28 cellular contexts compared by ENCODE assay signal in the genomic region with DNA sequence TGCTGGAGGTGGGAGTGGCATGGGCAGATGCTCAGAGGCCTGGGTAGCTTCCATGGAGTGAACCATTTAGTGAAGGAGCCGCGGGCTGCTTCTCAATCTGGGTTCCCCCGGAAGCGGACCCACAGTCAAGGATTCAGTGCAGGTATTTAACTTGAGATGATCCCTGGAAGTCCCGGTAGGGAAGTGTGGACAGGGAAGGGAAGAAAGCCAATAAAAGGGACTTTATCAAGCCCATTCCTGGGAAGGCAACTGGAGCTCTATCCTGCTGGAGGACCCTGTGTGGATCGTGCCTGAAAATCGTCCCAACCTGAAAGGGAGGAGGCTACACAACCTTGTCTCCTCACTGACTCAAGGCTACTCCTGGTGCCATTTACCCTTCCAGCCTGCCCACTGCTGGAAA.
"Had no signal": no experiment of that assay in that cellular context is flagged by ENCODE, and none has a peak within 500 bp of the region (broad histone marks: within the 10 kb centered on the region; RNA-seq: fewer than 3 reads in every experiment).

No MANE protein-coding gene starts in this region.

- H3K9me3 Mint-ChIP-seq: activated CD4-positive, alpha-beta T cell treated with anti-CD3 and anti-CD28 coated beads, Interleukin-2, amount 10 ng/mL, durations not matched to agents 24 days and 14 days; activated T-helper 2 cell treated with anti-CD3 and anti-CD28 coated beads, Interferon-gamma antibody, Interleukin-2, Interleukin-4, amounts not matched to agents 10 μg/mL and 5 μg/mL and 100 μg/mL, durations not matched to agents 14 hours and 24 hours and 36 hours; central memory CD8-positive, alpha-beta T cell; dendritic cell treated with granulocyte-macrophage colony-stimulating factor and Interleukin-4, amounts not matched to agents 40 ng/mL and 50 ng/mL, for 4 days; nephron had no signal

- H3K36me3 Mint-ChIP-seq: activated CD8-positive, alpha-beta memory T cell treated with anti-CD3 and anti-CD28 coated beads, Interleukin-2, amount 10 ng/mL, durations not matched to agents 7 days and 5 days had no signal

- H3K4me1 ChIP-seq: left ventricle myocardium inferior, pancreas, prostate gland, testis, transverse colon had no signal

- H3K27ac ChIP-seq: gastroesophageal sphincter, hepatocyte, left ventricle myocardium inferior, pancreas, prostate gland, sigmoid colon, testis, transverse colon, WERI-Rb-1 had no signal

- H3K27me3 Mint-ChIP-seq: activated CD4-positive, alpha-beta T cell treated with anti-CD3 and anti-CD28 coated beads, Interleukin-2, amount 10 ng/mL, durations not matched to agents 24 days and 14 days; activated CD8-positive, alpha-beta memory T cell treated with anti-CD3 and anti-CD28 coated beads, Interleukin-2, amount 10 ng/mL, durations not matched to agents 7 days and 5 days; activated naive CD8-positive, alpha-beta T cell; T-helper 17 cell had no signal

- H3K9me3 ChIP-seq: gastroesophageal sphincter, left ventricle myocardium inferior, pancreas, prostate gland, sigmoid colon, testis, transverse colon had no signal

- H3K36me3 ChIP-seq: gastroesophageal sphincter, left ventricle myocardium inferior, pancreas, prostate gland, sigmoid colon, transverse colon, WERI-Rb-1 had no signal

- H3K27me3 ChIP-seq: gastroesophageal sphincter, pancreas, sigmoid colon, testis, transverse colon had no signal

- H3K4me3 Mint-ChIP-seq: activated CD4-positive, alpha-beta T cell treated with anti-CD3 and anti-CD28 coated beads, Interleukin-2, amount 10 ng/mL, durations not matched to agents 24 days and 14 days; activated CD8-positive, alpha-beta memory T cell treated with anti-CD3 and anti-CD28 coated beads, Interleukin-2, amount 10 ng/mL, durations not matched to agents 7 days and 5 days; activated CD8-positive, alpha-beta T cell treated with anti-CD3 and anti-CD28 coated beads, Interleukin-2, amount 10 ng/mL, durations not matched to agents 7 days and 5 days; activated naive CD8-positive, alpha-beta T cell; central memory CD8-positive, alpha-beta T cell; dendritic cell treated with granulocyte-macrophage colony-stimulating factor and Interleukin-4, amounts not matched to agents 40 ng/mL and 50 ng/mL, for 4 days; nephron; T-helper 17 cell had no signal

- DNase-seq: activated CD4-positive, alpha-beta T cell treated with anti-CD3 and anti-CD28 coated beads, Interleukin-2, amount 10 ng/mL, durations not matched to agents 24 days and 14 days; activated CD4-positive, CD25-positive, alpha-beta regulatory T cell treated with anti-CD3 and anti-CD28 coated beads, Interleukin-2, amount 50 U/mL, for 72 hours; activated CD8-positive, alpha-beta memory T cell treated with anti-CD3 and anti-CD28 coated beads, Interleukin-2, amount 10 ng/mL, durations not matched to agents 7 days and 5 days; activated CD8-positive, alpha-beta T cell treated with anti-CD3 and anti-CD28 coated beads, Interleukin-2, amount 10 ng/mL, durations not matched to agents 7 days and 5 days; activated T-cell treated with anti-CD3 and anti-CD28 coated beads, Interleukin-2, amount 50 U/mL, for 48 hours; anterior cingulate cortex; islet precursor cell; left ventricle myocardium inferior; pancreas; sigmoid colon; small intestine; stimulated activated CD4-positive, alpha-beta T cell treated with anti-CD3 and anti-CD28 coated beads, Interleukin-4, amount 100 ng/mL, for 24 hours; stimulated activated CD8-positive, alpha-beta memory T cell treated with anti-CD3 and anti-CD28 coated beads, Interleukin-4, amount 100 ng/mL, for 48 hours; stimulated activated naive CD4-positive, alpha-beta T cell; T-helper 17 cell; T1000; testis; transverse colon; WERI-Rb-1 had no signal

- H3K4me3 ChIP-seq: gastroesophageal sphincter, hepatocyte, left ventricle myocardium inferior, lung, pancreas, prostate gland, sigmoid colon, testis, transverse colon had no signal

- H3K4me1 Mint-ChIP-seq: activated CD4-positive, alpha-beta T cell treated with anti-CD3 and anti-CD28 coated beads, Interleukin-2, amount 10 ng/mL, durations not matched to agents 24 days and 14 days; activated CD8-positive, alpha-beta memory T cell treated with anti-CD3 and anti-CD28 coated beads, Interleukin-2, amount 10 ng/mL, durations not matched to agents 7 days and 5 days; central memory CD8-positive, alpha-beta T cell; nephron had no signal

- H3K27ac Mint-ChIP-seq: activated CD4-positive, alpha-beta T cell treated with anti-CD3 and anti-CD28 coated beads, Interleukin-2, amount 10 ng/mL, durations not matched to agents 24 days and 14 days; activated CD8-positive, alpha-beta memory T cell treated with anti-CD3 and anti-CD28 coated beads, Interleukin-2, amount 10 ng/mL, durations not matched to agents 7 days and 5 days; activated CD8-positive, alpha-beta T cell treated with anti-CD3 and anti-CD28 coated beads, Interleukin-2, amount 10 ng/mL, durations not matched to agents 7 days and 5 days; activated naive CD8-positive, alpha-beta T cell; activated T-helper 2 cell treated with anti-CD3 and anti-CD28 coated beads, Interferon-gamma antibody, Interleukin-2, Interleukin-4, amounts not matched to agents 10 μg/mL and 5 μg/mL and 100 μg/mL, durations not matched to agents 14 hours and 24 hours and 36 hours; dendritic cell treated with granulocyte-macrophage colony-stimulating factor and Interleukin-4, amounts not matched to agents 40 ng/mL and 50 ng/mL, for 4 days; nephron; T-helper 17 cell had no signal

- ATAC-seq: activated CD8-positive, alpha-beta memory T cell treated with anti-CD3 and anti-CD28 coated beads, Interleukin-2, amount 10 ng/mL, durations not matched to agents 7 days and 5 days; activated CD8-positive, alpha-beta T cell treated with anti-CD3 and anti-CD28 coated beads, Interleukin-2, amount 10 ng/mL, durations not matched to agents 7 days and 5 days; gastroesophageal sphincter; pancreas; T-helper 17 cell had no signal
